Comparison of ENCODE assay signal across 28 cellular contexts in the genomic region with DNA sequence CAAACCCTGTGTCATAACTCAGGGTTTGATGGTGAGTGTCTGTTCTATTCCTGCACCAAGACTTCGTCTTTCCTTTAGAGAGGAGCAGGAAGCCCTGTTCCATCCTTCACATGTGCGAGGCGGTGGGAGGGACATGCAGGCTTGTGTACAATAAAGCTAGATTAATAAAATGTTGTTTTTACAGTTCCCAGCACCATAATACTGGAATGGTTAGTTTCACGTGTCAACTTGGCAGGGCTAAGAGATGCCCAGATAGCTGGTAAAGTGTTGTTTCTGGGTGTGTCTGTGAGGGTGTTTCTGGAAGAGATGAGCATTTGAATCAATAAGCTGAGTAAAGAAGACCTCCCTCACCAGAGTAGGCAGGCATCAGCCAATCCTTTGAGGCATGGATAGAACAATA.
"Had no signal": no experiment of that assay in that cellular context is flagged by ENCODE, and none has a peak within 500 bp of the region (broad histone marks: within the 10 kb centered on the region; RNA-seq: fewer than 3 reads in every experiment).

No MANE protein-coding gene starts in this region.

- H3K36me3 ChIP-seq: stomach, suprapubic skin, thoracic aorta, thyroid gland, tibial artery, tibial nerve, transverse colon, upper lobe of left lung, upper lobe of right lung, uterus, vagina had no signal

- DNase-seq: stimulated activated CD4-positive, alpha-beta T cell treated with anti-CD3 and anti-CD28 coated beads, Interleukin-2, amount 100 ng/mL, for 48 hours; stimulated activated CD4-positive, alpha-beta T cell treated with anti-CD3 and anti-CD28 coated beads, Interleukin-4, amount 100 ng/mL, for 1 hour; stimulated activated CD4-positive, alpha-beta T cell treated with anti-CD3 and anti-CD28 coated beads, Interleukin-4, amount 100 ng/mL, for 24 hours; stimulated activated CD4-positive, alpha-beta T cell treated with anti-CD3 and anti-CD28 coated beads, Interleukin-4, amount 100 ng/mL, for 4 hours; stimulated activated CD8-positive, alpha-beta memory T cell treated with anti-CD3 and anti-CD28 coated beads, Interleukin-4, amount 100 ng/mL, for 48 hours; stimulated activated naive B cell treated with anti-CD40 and anti-IgM and Interleukin-4, amounts not matched to agents 10 μg/mL and 1 μg/mL and 100 μg/mL, for 72 hours; stimulated activated naive CD4-positive, alpha-beta T cell; stimulated activated naive CD4-positive, alpha-beta T cell treated with Interleukin-2 at 50 U/mL for 16 hours; stimulated activated naive CD8-positive, alpha-beta T cell treated with anti-CD3 and anti-CD28 coated beads, Interleukin-15, amount 100 ng/mL, for 72 hours; stimulated activated naive CD8-positive, alpha-beta T cell treated with anti-CD3 and anti-CD28 coated beads, Interleukin-15, Interleukin-2, amounts not matched to agents 100 U/mL and 50 U/mL, for 24 hours; stomach; substantia nigra; testis; thyroid gland; tibial artery; transverse colon; trophoblast cell; upper lobe of left lung; upper lobe of right lung; uterus had no signal

- H3K27me3 ChIP-seq: stomach, suprapubic skin, testis, thyroid gland, tibial artery, tibial nerve, transverse colon, upper lobe of left lung, upper lobe of right lung, uterus, vagina had no signal

- H3K27ac ChIP-seq: stomach, suprapubic skin, testis, thoracic aorta, thyroid gland, tibial artery, tibial nerve, transverse colon, upper lobe of left lung, upper lobe of right lung, uterus, vagina had no signal

- H3K4me3 Mint-ChIP-seq: stimulated activated effector memory CD8-positive, alpha-beta T cell treated with anti-CD3 and anti-CD28 coated beads, Interleukin-12 subunit alpha, Interleukin-12 subunit beta, amount 100 ng/mL, for 72 hours; stimulated activated memory B cell treated with anti-CD40 and anti-IgM and Interleukin-4, amounts not matched to agents 10 μg/mL and 1 μg/mL and 100 μg/mL, for 72 hours; stimulated activated naive B cell treated with anti-CD40 and anti-IgM and Interleukin-4, amounts not matched to agents 10 μg/mL and 1 μg/mL and 100 μg/mL, for 72 hours; stimulated activated naive CD8-positive, alpha-beta T cell treated with anti-CD3 and anti-CD28 coated beads, Interleukin-15, amount 100 ng/mL, for 72 hours; stimulated activated naive CD8-positive, alpha-beta T cell treated with anti-CD3 and anti-CD28 coated beads, Interleukin-15, Interleukin-2, amounts not matched to agents 100 ng/mL and 50 ng/mL, for 24 hours; type B pancreatic cell had no signal

- ATAC-seq: stimulated activated effector memory CD8-positive, alpha-beta T cell treated with anti-CD3 and anti-CD28 coated beads, Interleukin-12 subunit alpha, Interleukin-12 subunit beta, amount 100 ng/mL, for 72 hours; stimulated activated memory B cell treated with anti-CD40 and anti-IgM and Interleukin-4, amounts not matched to agents 10 μg/mL and 1 μg/mL and 100 μg/mL, for 72 hours; stimulated activated naive B cell treated with anti-CD40 and anti-IgM and Interleukin-4, amounts not matched to agents 10 μg/mL and 1 μg/mL and 100 μg/mL, for 72 hours; stimulated activated naive CD8-positive, alpha-beta T cell treated with anti-CD3 and anti-CD28 coated beads, Interleukin-15, amount 100 ng/mL, for 72 hours; stimulated activated naive CD8-positive, alpha-beta T cell treated with anti-CD3 and anti-CD28 coated beads, Interleukin-15, Interleukin-2, amounts not matched to agents 100 U/mL and 50 U/mL, for 24 hours; upper lobe of right lung had no signal

- H3K4me1 ChIP-seq: testis, thyroid gland, tibial nerve, upper lobe of left lung, upper lobe of right lung, uterus had no signal

- H3K9me3 Mint-ChIP-seq: stimulated activated effector memory CD8-positive, alpha-beta T cell treated with anti-CD3 and anti-CD28 coated beads, Interleukin-12 subunit alpha, Interleukin-12 subunit beta, amount 100 ng/mL, for 72 hours; stimulated activated memory B cell treated with anti-CD40 and anti-IgM and Interleukin-4, amounts not matched to agents 10 μg/mL and 1 μg/mL and 100 μg/mL, for 72 hours; stimulated activated naive B cell treated with anti-CD40 and anti-IgM and Interleukin-4, amounts not matched to agents 10 μg/mL and 1 μg/mL and 100 μg/mL, for 72 hours; stimulated activated naive CD8-positive, alpha-beta T cell treated with anti-CD3 and anti-CD28 coated beads, Interleukin-15, amount 100 ng/mL, for 72 hours; stimulated activated naive CD8-positive, alpha-beta T cell treated with anti-CD3 and anti-CD28 coated beads, Interleukin-15, Interleukin-2, amounts not matched to agents 100 ng/mL and 50 ng/mL, for 24 hours; type B pancreatic cell had no signal

- H3K4me1 Mint-ChIP-seq: stimulated activated effector memory CD8-positive, alpha-beta T cell treated with anti-CD3 and anti-CD28 coated beads, Interleukin-12 subunit alpha, Interleukin-12 subunit beta, amount 100 ng/mL, for 72 hours; stimulated activated memory B cell treated with anti-CD40 and anti-IgM and Interleukin-4, amounts not matched to agents 10 μg/mL and 1 μg/mL and 100 μg/mL, for 72 hours; stimulated activated naive B cell treated with anti-CD40 and anti-IgM and Interleukin-4, amounts not matched to agents 10 μg/mL and 1 μg/mL and 100 μg/mL, for 72 hours; stimulated activated naive CD8-positive, alpha-beta T cell treated with anti-CD3 and anti-CD28 coated beads, Interleukin-15, amount 100 ng/mL, for 72 hours had no signal

- H3K9me3 ChIP-seq: stomach, suprapubic skin, testis, thoracic aorta, thyroid gland, tibial artery, tibial nerve, transverse colon, upper lobe of left lung, upper lobe of right lung, uterus, vagina had no signal

- H3K36me3 Mint-ChIP-seq: stimulated activated effector memory CD8-positive, alpha-beta T cell treated with anti-CD3 and anti-CD28 coated beads, Interleukin-12 subunit alpha, Interleukin-12 subunit beta, amount 100 ng/mL, for 72 hours; stimulated activated memory B cell treated with anti-CD40 and anti-IgM and Interleukin-4, amounts not matched to agents 10 μg/mL and 1 μg/mL and 100 μg/mL, for 72 hours; stimulated activated naive B cell treated with anti-CD40 and anti-IgM and Interleukin-4, amounts not matched to agents 10 μg/mL and 1 μg/mL and 100 μg/mL, for 72 hours; type B pancreatic cell had no signal

- H3K4me3 ChIP-seq: stomach, suprapubic skin, testis, thoracic aorta, thyroid gland, tibial artery, tibial nerve, transverse colon, upper lobe of left lung, upper lobe of right lung, uterus, vagina had no signal

- H3K27me3 Mint-ChIP-seq: stimulated activated naive CD8-positive, alpha-beta T cell treated with anti-CD3 and anti-CD28 coated beads, Interleukin-15, amount 100 ng/mL, for 72 hours had no signal

- H3K27ac Mint-ChIP-seq: stimulated activated effector memory CD8-positive, alpha-beta T cell treated with anti-CD3 and anti-CD28 coated beads, Interleukin-12 subunit alpha, Interleukin-12 subunit beta, amount 100 ng/mL, for 72 hours; stimulated activated memory B cell treated with anti-CD40 and anti-IgM and Interleukin-4, amounts not matched to agents 10 μg/mL and 1 μg/mL and 100 μg/mL, for 72 hours; stimulated activated naive B cell treated with anti-CD40 and anti-IgM and Interleukin-4, amounts not matched to agents 10 μg/mL and 1 μg/mL and 100 μg/mL, for 72 hours; stimulated activated naive CD8-positive, alpha-beta T cell treated with anti-CD3 and anti-CD28 coated beads, Interleukin-15, amount 100 ng/mL, for 72 hours; stimulated activated naive CD8-positive, alpha-beta T cell treated with anti-CD3 and anti-CD28 coated beads, Interleukin-15, Interleukin-2, amounts not matched to agents 100 ng/mL and 50 ng/mL, for 24 hours; type B pancreatic cell had no signal
